In the genomic region with DNA sequence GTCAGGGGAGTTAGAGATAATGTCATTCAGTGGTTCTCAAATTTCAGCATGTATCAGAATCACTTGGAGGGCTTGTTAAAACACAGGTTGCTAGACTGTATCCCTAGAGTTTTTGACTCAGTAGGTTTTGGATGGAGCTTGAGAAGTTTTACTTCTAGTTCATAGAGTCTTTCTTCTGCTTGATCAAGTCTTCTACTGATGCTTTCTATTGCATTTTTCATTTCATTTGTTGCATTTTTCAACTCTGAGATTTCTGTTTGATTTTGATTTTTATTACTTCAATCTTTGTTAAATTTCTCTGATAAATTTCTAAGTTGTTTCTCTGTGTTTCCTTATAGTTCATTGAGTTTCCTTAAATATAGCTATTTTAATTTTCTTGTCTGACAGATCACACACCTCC, we compare ENCODE assay signal across 21 cellular contexts.
DNase-seq lines count a peak whose midpoint lies in the region; ATAC-seq, FAIRE-seq and TF ChIP-seq lines count a peak whose summit lies in the region.
"Had no signal": no experiment of that assay in that cellular context is flagged by ENCODE, and none has a peak within 500 bp of the region (broad histone marks: within the 10 kb centered on the region; RNA-seq: fewer than 3 reads in every experiment).

No MANE protein-coding gene starts in this region.

- H2AFZ ChIP-seq in K562 (ENCODE audit: low read depth, low read length): no peak overlapping the region

- CTCF ChIA-PET in K562 (lab: Yijun Ruan, JAX; ENCODE audit: low intra/inter-chr PET ratio): no interaction called here

- TF ChIP-seq EP300 in K562 (IDR thresholded peaks at IDR 0.05; ENCODE audit: low read length): no peak

- intact Hi-C loops in K562 (cut with micrococcal nuclease): no loop called here

- no TSS peak for BruUV-seq in K562 (replicated peaks; lab: Mats Ljungman, UMichigan)

- peak; percentile 6 for DNase-seq in DMS 273 (lab: John Stamatoyannopoulos, UW; ENCODE audit: unreplicated experiment)
- no peak for DNase-seq in DMS 273 treated with DMSO at 0.1 percent for 48 hours (lab: John Stamatoyannopoulos, UW)
- DNase-seq in Caki2 (ENCODE audit: low read depth): peak; percentile 8
- no peak for DNase-seq in K562 (ENCODE audit: extremely low read depth in 1 of 4, low spot score in 3 of 4)
- no peak for DNase-seq in ureter (ENCODE audit: low spot score)
- DNase-seq: AML-193; Caco-2; CD4-positive, alpha-beta T cell; CD8-positive, alpha-beta T cell; DMS153; DMS53; DMS79; DND-41; EL; GDM1 had no signal

- ATAC-seq in K562: no peak
- ATAC-seq: A549; CD8-positive, alpha-beta T cell; GM12878 had no signal

- H3K9ac ChIP-seq in K562 (ENCODE audit: insufficient read depth in 1 of 2, low read depth in 2 of 2, low read length in 2 of 2): no peak overlapping the region
- H3K9ac ChIP-seq: BLaER1 treated with 17β-estradiol and CSF1 and Interleukin-3, amounts not matched to agents 10 nM and 100 nM had no signal

- TF ChIP-seq CTCF in K562 (IDR thresholded peaks at IDR 0.05 in 2 of 3, conservative IDR thresholded peaks at IDR 0.05 in 1 of 3; ENCODE audit: insufficient read depth in 2 of 3, low read depth in 1 of 3, low read length in 3 of 3): no peak

- H3K27me3 ChIP-seq in K562 (ENCODE audit: control insufficient read depth in 2 of 2, insufficient read depth in 2 of 2, low read length in 2 of 2): peaks cover 0 to 5% of the 10 kb centered on the region in 2 experiments; a peak in 1 of 5 replicates
- H3K27me3 ChIP-seq: BLaER1 treated with 17β-estradiol and CSF1 and Interleukin-3, amounts not matched to agents 10 nM and 100 nM had no signal

- H3K4me3 ChIP-seq in K562: no peak overlapping the region
- H3K4me3 ChIP-seq: A549; BLaER1 treated with 17β-estradiol and CSF1 and Interleukin-3, amounts not matched to agents 10 nM and 100 nM; GM12878 had no signal

- H3K9me3 ChIP-seq in K562 (replicated peaks; ENCODE audit: control insufficient read depth, insufficient read depth, low read depth, low read length): peaks cover 4% of the 10 kb centered on the region; the same call in 1 of the 2 replicates
- H3K9me3 ChIP-seq: Caco-2 had no signal

- no peaks in the 10 kb centered on the region for H4K20me1 ChIP-seq in K562 (replicated peaks; ENCODE audit: control insufficient read depth, insufficient read depth, low read length)
- H4K20me1 ChIP-seq: BLaER1 treated with 17β-estradiol and CSF1 and Interleukin-3, amounts not matched to agents 10 nM and 100 nM had no signal

- no peaks in the 10 kb centered on the region for H3K9me1 ChIP-seq in K562 (ENCODE audit: control insufficient read depth, insufficient read depth, low read length)

- H3K36me3 ChIP-seq in K562 (ENCODE audit: control insufficient read depth, insufficient read depth, low read length): no peaks in the 10 kb centered on the region

- no peak overlapping the region for H3K4me2 ChIP-seq in K562 (ENCODE audit: insufficient read depth, low read length)
- H3K4me2 ChIP-seq: A549; BLaER1 treated with 17β-estradiol and CSF1 and Interleukin-3, amounts not matched to agents 10 nM and 100 nM had no signal

- H3K79me2 ChIP-seq in K562 (ENCODE audit: control insufficient read depth, insufficient read depth, low read length): no peaks in the 10 kb centered on the region

- POLR2A ChIA-PET in K562 (lab: Yijun Ruan, JAX): no interaction called here

- TF ChIP-seq RAD21 in K562 (CRISPR knock-in tag; conservative IDR thresholded peaks at IDR 0.05 in 1 of 2, IDR thresholded peaks at IDR 0.05 in 1 of 2): no peak

- no peak for TF ChIP-seq POLR2A in K562 (conservative IDR thresholded peaks at IDR 0.05)

- in situ Hi-C loops in Caki2 (cut with HindIII; ENCODE audit: low pct_unique_long_range_greater_than_20kb, low sequenced_read_pairs): no loop called here
- in situ Hi-C loops in K562 (cut with MboI): no loop called here

- no peak for FAIRE-seq in K562 (lab: Jason Lieb, UNC)
- FAIRE-seq: A549, GM12878, GM19239 had no signal

- H3K4me1 ChIP-seq in K562 (replicated peaks in 1 of 2; ENCODE audit: control insufficient read depth in 2 of 2, insufficient read depth in 2 of 2, low read length in 2 of 2): no peaks in the 10 kb centered on the region
- H3K4me1 ChIP-seq: A549; BLaER1 treated with 17β-estradiol and CSF1 and Interleukin-3, amounts not matched to agents 10 nM and 100 nM; Caco-2 had no signal

- H3K27ac ChIP-seq in K562 (ENCODE audit: extremely low read depth, low read depth, low read length): no peak overlapping the region
- H3K27ac ChIP-seq: 22Rv1; A549; BLaER1 treated with 17β-estradiol and CSF1 and Interleukin-3, amounts not matched to agents 10 nM and 100 nM; C4-2B had no signal

TF ChIP-seq in K562, 482 proteins besides CTCF, POLR2A, EP300 and RAD21 (continues in another document):
- TF ChIP-seq KAT8 (IDR thresholded peaks at IDR 0.05; ENCODE audit: low read depth): no peak
- TF ChIP-seq BRD4 (IDR thresholded peaks at IDR 0.05): no peak
- TF ChIP-seq ZNF589 (CRISPR knock-in tag; IDR thresholded peaks at IDR 0.05; ENCODE audit: low read depth): no peak
- TF ChIP-seq, protein P1, sequence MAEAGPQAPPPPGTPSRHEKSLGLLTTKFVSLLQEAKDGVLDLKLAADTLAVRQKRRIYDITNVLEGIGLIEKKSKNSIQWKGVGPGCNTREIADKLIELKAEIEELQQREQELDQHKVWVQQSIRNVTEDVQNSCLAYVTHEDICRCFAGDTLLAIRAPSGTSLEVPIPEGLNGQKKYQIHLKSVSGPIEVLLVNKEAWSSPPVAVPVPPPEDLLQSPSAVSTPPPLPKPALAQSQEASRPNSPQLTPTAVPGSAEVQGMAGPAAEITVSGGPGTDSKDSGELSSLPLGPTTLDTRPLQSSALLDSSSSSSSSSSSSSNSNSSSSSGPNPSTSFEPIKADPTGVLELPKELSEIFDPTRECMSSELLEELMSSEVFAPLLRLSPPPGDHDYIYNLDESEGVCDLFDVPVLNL (CRISPR knock-in tag; IDR thresholded peaks at IDR 0.05; ENCODE audit: low read depth): no peak
- TF ChIP-seq FIP1L1 (IDR thresholded peaks at IDR 0.05; ENCODE audit: low read depth, low read length, poor library complexity, severe bottlenecking): no peak
- no peak for TF ChIP-seq ASH1L (IDR thresholded peaks at IDR 0.05; ENCODE audit: borderline replicate concordance, low read depth, partially characterized antibody)
- no peak for TF ChIP-seq TBP (optimal IDR thresholded peaks at IDR 0.05; ENCODE audit: low read depth, low read length)
- TF ChIP-seq CC2D1A (IDR thresholded peaks at IDR 0.05): no peak
- no peak for TF ChIP-seq SRF (CRISPR knock-in tag; IDR thresholded peaks at IDR 0.05)
- TF ChIP-seq ZNF280B (CRISPR knock-in tag; IDR thresholded peaks at IDR 0.05): 0 out of 2 replicates have a peak, but pooled peaks have one; percentile 25
- TF ChIP-seq CHCHD3 (CRISPR knock-in tag; IDR thresholded peaks at IDR 0.05): no peak
- TF ChIP-seq ZFX (CRISPR knock-in tag; IDR thresholded peaks at IDR 0.05): no peak
- no peak for TF ChIP-seq LCOR (CRISPR knock-in tag; IDR thresholded peaks at IDR 0.05)
- TF ChIP-seq, protein P2, sequence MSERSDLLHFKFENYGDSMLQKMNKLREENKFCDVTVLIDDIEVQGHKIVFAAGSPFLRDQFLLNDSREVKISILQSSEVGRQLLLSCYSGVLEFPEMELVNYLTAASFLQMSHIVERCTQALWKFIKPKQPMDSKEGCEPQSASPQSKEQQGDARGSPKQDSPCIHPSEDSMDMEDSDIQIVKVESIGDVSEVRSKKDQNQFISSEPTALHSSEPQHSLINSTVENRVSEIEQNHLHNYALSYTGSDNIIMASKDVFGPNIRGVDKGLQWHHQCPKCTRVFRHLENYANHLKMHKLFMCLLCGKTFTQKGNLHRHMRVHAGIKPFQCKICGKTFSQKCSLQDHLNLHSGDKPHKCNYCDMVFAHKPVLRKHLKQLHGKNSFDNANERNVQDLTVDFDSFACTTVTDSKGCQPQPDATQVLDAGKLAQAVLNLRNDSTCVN (CRISPR knock-in tag; IDR thresholded peaks at IDR 0.05): no peak
- no peak for TF ChIP-seq ZNF695 (CRISPR knock-in tag; IDR thresholded peaks at IDR 0.05)
- TF ChIP-seq, protein P3, sequence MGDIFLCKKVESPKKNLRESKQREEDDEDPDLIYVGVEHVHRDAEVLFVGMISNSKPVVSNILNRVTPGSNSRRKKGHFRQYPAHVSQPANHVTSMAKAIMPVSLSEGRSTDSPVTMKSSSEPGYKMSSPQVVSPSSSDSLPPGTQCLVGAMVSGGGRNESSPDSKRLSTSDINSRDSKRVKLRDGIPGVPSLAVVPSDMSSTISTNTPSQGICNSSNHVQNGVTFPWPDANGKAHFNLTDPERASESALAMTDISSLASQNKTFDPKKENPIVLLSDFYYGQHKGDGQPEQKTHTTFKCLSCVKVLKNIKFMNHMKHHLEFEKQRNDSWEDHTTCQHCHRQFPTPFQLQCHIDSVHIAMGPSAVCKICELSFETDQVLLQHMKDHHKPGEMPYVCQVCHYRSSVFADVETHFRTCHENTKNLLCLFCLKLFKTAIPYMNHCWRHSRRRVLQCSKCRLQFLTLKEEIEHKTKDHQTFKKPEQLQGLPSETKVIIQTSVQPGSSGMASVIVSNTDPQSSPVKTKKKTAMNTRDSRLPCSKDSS (IDR thresholded peaks at IDR 0.05; ENCODE audit: low read depth, partially characterized antibody): peak; percentile 44
- no peak for TF ChIP-seq SUPT5H (IDR thresholded peaks at IDR 0.05)
- TF ChIP-seq BACH1 (tag; IDR thresholded peaks at IDR 0.05): no peak

Comparison
In these comparisons a context has a peak if more than half of its experiments do, and no peak if none do; other contexts are left out.
1. DNase-seq: peak in DMS 273 (single experiment) and Caki2 (single experiment); none in DMS 273 treated with DMSO at 0.1 percent for 48 hours (single experiment), K562 (0 of 4) and ureter (single experiment).